18 cellular contexts compared by ENCODE assay signal in the genomic region with DNA sequence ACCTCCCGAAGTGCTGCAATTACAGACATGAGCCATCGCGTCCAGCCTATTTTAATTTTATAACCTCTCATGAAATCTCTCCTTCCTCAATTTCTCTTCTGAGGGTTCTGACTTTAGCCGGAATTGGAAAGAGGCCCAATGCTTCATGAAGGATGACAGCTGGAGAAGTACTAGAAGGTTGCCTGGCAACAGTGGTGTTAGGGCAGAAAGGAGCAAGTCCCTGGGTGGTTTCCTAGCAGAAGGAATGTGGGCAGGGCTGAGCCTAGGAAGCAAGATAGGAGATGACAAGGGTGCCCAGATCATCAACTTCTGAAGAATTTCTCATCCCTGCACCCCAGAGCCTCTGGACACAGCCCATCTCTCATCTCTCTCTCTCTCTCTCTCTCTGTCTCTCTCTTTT. TPM values are rescaled to one million over a fixed set of nuclear protein-coding genes. Genes with fewer than 3 reads are reported as not detected.
A peak's percentile ranks its signal among the peaks of the same experiment; 100 is the strongest.
DNase-seq lines count a peak whose midpoint lies in the region; ATAC-seq, FAIRE-seq and TF ChIP-seq lines count a peak whose summit lies in the region.
"Had no signal": no experiment of that assay in that cellular context is flagged by ENCODE, and none has a peak within 500 bp of the region (broad histone marks: within the 10 kb centered on the region; RNA-seq: fewer than 3 reads in every experiment).

No MANE protein-coding gene starts in this region.

- H3K36me3 Mint-ChIP-seq in HFFc6 (ENCODE audit: low read depth) = peaks cover 9% of the 10 kb centered on the region; the same call in 1 of the 2 replicates
- H3K36me3 Mint-ChIP-seq: activated CD4-positive, alpha-beta memory T cell treated with anti-CD3 and anti-CD28 coated beads for 36 hours; brain had no signal

- DNase-seq in Caki2 (ENCODE audit: low read depth) (peak; percentile 29), HFFc6 (peak; percentile 48), RPMI7951 (ENCODE audit: low read depth) (peak; percentile 77), glomerular visceral epithelial cell (ENCODE audit: extremely low spot score) (peak; percentile 39), dermis blood vessel endothelial cell (no peak), T-helper 2 cell (no peak), pancreas (no peak)
- DNase-seq: activated CD4-positive, alpha-beta memory T cell treated with anti-CD3 and anti-CD28 coated beads for 36 hours; left lung; Right ventricle myocardium superior; stimulated activated naive CD8-positive, alpha-beta T cell treated with anti-CD3 and anti-CD28 coated beads, Interleukin-15, amount 100 ng/mL, for 72 hours; T1000 had no signal

- peaks cover 12% of the 10 kb centered on the region for H3K27me3 Mint-ChIP-seq in HFFc6 (ENCODE audit: insufficient read depth)

- intact Hi-C loops in pancreas (cut with DNase I) = no loop called here

- FAIRE-seq in pancreas (lab: Jason Lieb, UNC) = no peak

- ATAC-seq in HG02973 (IDR thresholded peaks at IDR 0.05; ENCODE audit: unreplicated experiment) = no peak
- no peak for ATAC-seq in pancreas
- ATAC-seq: left lung; stimulated activated naive CD8-positive, alpha-beta T cell treated with anti-CD3 and anti-CD28 coated beads, Interleukin-15, amount 100 ng/mL, for 72 hours had no signal

- WGBS in pancreas, 2 donors = 77 to 87% methylated on average over 4 of the region's 4 CpGs

- H3K4me3 ChIP-seq in pancreas = no peak overlapping the region
- H3K4me3 ChIP-seq: left lung had no signal

- no peak overlapping the region for H3K27ac ChIP-seq in pancreas
- H3K27ac ChIP-seq: C4-2B, left lung had no signal

- in situ Hi-C loops in Caki2 (cut with HindIII; ENCODE audit: low pct_unique_long_range_greater_than_20kb, low sequenced_read_pairs) = no loop called here

- H3K27ac Mint-ChIP-seq in HFFc6 = no peak overlapping the region; the same call in 1 of the 2 replicates
- H3K27ac Mint-ChIP-seq: activated CD4-positive, alpha-beta memory T cell treated with anti-CD3 and anti-CD28 coated beads for 36 hours; activated T-helper 2 cell treated with anti-CD3 and anti-CD28 coated beads, Interferon-gamma antibody, Interleukin-2, Interleukin-4, amounts not matched to agents 10 μg/mL and 5 μg/mL and 100 μg/mL, durations not matched to agents 14 hours and 24 hours and 36 hours; stimulated activated naive CD8-positive, alpha-beta T cell treated with anti-CD3 and anti-CD28 coated beads, Interleukin-15, amount 100 ng/mL, for 72 hours had no signal

- no peaks in the 10 kb centered on the region for H3K4me1 ChIP-seq in pancreas

- no peaks in the 10 kb centered on the region for H3K9me3 ChIP-seq in pancreas
- H3K9me3 ChIP-seq: left lung had no signal

- no peak for TF ChIP-seq CTCF in HFFc6 (IDR thresholded peaks at IDR 0.05)
- TF ChIP-seq CTCF in pancreas (IDR thresholded peaks at IDR 0.05) = no peak

- H3K36me3 ChIP-seq in pancreas = no peaks in the 10 kb centered on the region
- H3K36me3 ChIP-seq: left lung had no signal

- peaks cover 5% of the 10 kb centered on the region for H3K9me3 Mint-ChIP-seq in HFFc6
- H3K9me3 Mint-ChIP-seq: activated CD4-positive, alpha-beta memory T cell treated with anti-CD3 and anti-CD28 coated beads for 36 hours; activated T-helper 2 cell treated with anti-CD3 and anti-CD28 coated beads, Interferon-gamma antibody, Interleukin-2, Interleukin-4, amounts not matched to agents 10 μg/mL and 5 μg/mL and 100 μg/mL, durations not matched to agents 14 hours and 24 hours and 36 hours; stimulated activated naive CD8-positive, alpha-beta T cell treated with anti-CD3 and anti-CD28 coated beads, Interleukin-15, amount 100 ng/mL, for 72 hours had no signal

- H3K4me3 Mint-ChIP-seq in HFFc6 = no peak overlapping the region
- H3K4me3 Mint-ChIP-seq: activated CD4-positive, alpha-beta memory T cell treated with anti-CD3 and anti-CD28 coated beads for 36 hours; stimulated activated naive CD8-positive, alpha-beta T cell treated with anti-CD3 and anti-CD28 coated beads, Interleukin-15, amount 100 ng/mL, for 72 hours had no signal

- H3K27me3 ChIP-seq in pancreas = no peaks in the 10 kb centered on the region

- H3K4me1 Mint-ChIP-seq in HFFc6 (ENCODE audit: low read depth) = peaks cover 44% of the 10 kb centered on the region

RNA-seq across cellular contexts. Expression of a gene that starts 25.8 kb away (rescaled TPM):
- not detected in 2 replicates for total RNA-seq in Caki2 (2014; rRNA removed; shearing (Covaris generic); ENCODE audit: low replicate concordance)
- not detected for total RNA-seq in HFFc6 (2021; fragmentation: NEBNext Ultra II Directional; extraction: Animal tissue kit (Norgen Biotek cat#: 25700))
- total RNA-seq in RPMI7951 (2014; rRNA removed; shearing (Covaris generic)) = 0.10 TPM in 1 of 2 replicates, not detected in the other
- total RNA-seq in dermis blood vessel endothelial cell = 0.84 and 0.85 TPM in 2 replicates
- not detected for total RNA-seq in pancreas
- not detected for polyA plus RNA-seq in pancreas
- total RNA-seq: activated CD4-positive, alpha-beta memory T cell treated with anti-CD3 and anti-CD28 coated beads for 36 hours; activated T-helper 2 cell treated with anti-CD3 and anti-CD28 coated beads, Interferon-gamma antibody, Interleukin-2, Interleukin-4, amounts not matched to agents 10 μg/mL and 5 μg/mL and 100 μg/mL, durations not matched to agents 14 hours and 24 hours and 36 hours; Right ventricle myocardium superior had no signal

RNA-seq across cellular contexts. Expression of a gene that starts 46.4 kb away (rescaled TPM):
- 6.0 TPM in 1 of 2 replicates, not detected in the other for total RNA-seq in Caki2 (2014; rRNA removed; shearing (Covaris generic); ENCODE audit: low replicate concordance)
- 1 to 10 TPM in 4 of 6 experiments, not detected in 2; 1.5 to 2.0 (median 1.8) TPM for total RNA-seq in HFFc6 (2021; fragmentation: NEBNext Ultra II Directional; extraction: Animal tissue kit (Norgen Biotek cat#: 25700))
- total RNA-seq in RPMI7951 (2014; rRNA removed; shearing (Covaris generic)) = 0.29 TPM in 1 of 2 replicates, not detected in the other
- total RNA-seq in dermis blood vessel endothelial cell (not detected in 2 replicates), pancreas (not detected)
- not detected for polyA plus RNA-seq in pancreas
- total RNA-seq: activated CD4-positive, alpha-beta memory T cell treated with anti-CD3 and anti-CD28 coated beads for 36 hours; activated T-helper 2 cell treated with anti-CD3 and anti-CD28 coated beads, Interferon-gamma antibody, Interleukin-2, Interleukin-4, amounts not matched to agents 10 μg/mL and 5 μg/mL and 100 μg/mL, durations not matched to agents 14 hours and 24 hours and 36 hours; NCI-H460; Right ventricle myocardium superior had no signal
- polyA plus RNA-seq: neural cell had no signal

RNA-seq across cellular contexts. Expression of a gene that starts 54.5 kb away (rescaled TPM):
- total RNA-seq in Caki2 (2014; rRNA removed; shearing (Covaris generic); ENCODE audit: low replicate concordance) = not detected in 2 replicates
- under 1 TPM; 0.09 to 0.48 (median 0.26) TPM for total RNA-seq in HFFc6 (2021; fragmentation: NEBNext Ultra II Directional; extraction: Animal tissue kit (Norgen Biotek cat#: 25700))
- under 0.01 and 0.10 TPM in 2 replicates for total RNA-seq in RPMI7951 (2014; rRNA removed; shearing (Covaris generic))
- 0.14 and 0.17 TPM in 2 replicates for total RNA-seq in dermis blood vessel endothelial cell
- under 1 TPM in 5 of 6 donors, not detected in 1; under 0.01 to 0.06 (median 0.03) TPM for total RNA-seq in pancreas
- polyA plus RNA-seq in pancreas = under 1 TPM; 0.02 to 0.04 TPM
- total RNA-seq: activated T-helper 2 cell treated with anti-CD3 and anti-CD28 coated beads, Interferon-gamma antibody, Interleukin-2, Interleukin-4, amounts not matched to agents 10 μg/mL and 5 μg/mL and 100 μg/mL, durations not matched to agents 14 hours and 24 hours and 36 hours had no signal

Comparison
In these comparisons a context has a peak if more than half of its experiments do, and no peak if none do; other contexts are left out.
1. DNase-seq: peak in Caki2 (single experiment), HFFc6 (single experiment), RPMI7951 (single experiment) and glomerular visceral epithelial cell (single experiment); none in dermis blood vessel endothelial cell (single experiment), T-helper 2 cell (0 of 5) and pancreas (0 of 6).